8 cellular contexts compared by ENCODE assay signal in genomic region chr6:63351995-63352586, GRCh38. TPM values are rescaled to one million over a fixed set of nuclear protein-coding genes. Genes with fewer than 3 reads are reported as not detected.
DNase-seq lines count a peak whose midpoint lies in the region; ATAC-seq and TF ChIP-seq lines count a peak whose summit lies in the region.

No MANE protein-coding gene starts in this region.

- no peaks in the 10 kb centered on the region for H3K9me3 ChIP-seq in Panc1 (ENCODE audit: control insufficient read depth, insufficient read depth, low read depth, low read length)
- no peaks in the 10 kb centered on the region for H3K9me3 ChIP-seq in uterus

- H3K4me3 ChIP-seq in Panc1 (ENCODE audit: low read depth in 2 of 2, low read length in 2 of 2) = no peak overlapping the region
- no peak overlapping the region for H3K4me3 ChIP-seq in foreskin fibroblast (ENCODE audit: low read depth in 1 of 2, low read length in 2 of 2)
- no peak overlapping the region for H3K4me3 ChIP-seq in uterus

- DNase-seq in AG09319 (ENCODE audit: extremely low read depth, low read depth) (peak; percentile 27), Panc1 (ENCODE audit: low read depth, low spot score) (peak; percentile 41), foreskin fibroblast (peak in 1 of 2 donors; percentile 66), uterus (no peak), NCI-H1048 (lab: John Stamatoyannopoulos, UW) (no peak), nucleus accumbens (lab: John Stamatoyannopoulos, UW) (no peak)

- H3K36me3 ChIP-seq in Panc1 (ENCODE audit: control insufficient read depth, insufficient read depth, low read length) (no peaks in the 10 kb centered on the region), uterus (no peaks in the 10 kb centered on the region)

- peak; percentile 25 for ATAC-seq in GM18505 (IDR thresholded peaks at IDR 0.05; ENCODE audit: unreplicated experiment)
- peak; percentile 31 for ATAC-seq in HG02943 (IDR thresholded peaks at IDR 0.05; ENCODE audit: low read depth, unreplicated experiment)
- ATAC-seq in Panc1 = 0 out of 2 replicates have a peak, but pooled peaks have one; percentile 26

- TF ChIP-seq POLR2A in GM18505 (IDR thresholded peaks at IDR 0.05; ENCODE audit: borderline replicate concordance, extremely low read depth, insufficient read depth, insufficient read length) (no peak), uterus (IDR thresholded peaks at IDR 0.05) (no peak)

- intact Hi-C loops in Panc1 (cut with micrococcal nuclease; ENCODE audit: unreplicated experiment) (loop anchor here (5.0 kb wide), 2 partner anchors 220 to 410 kb away; partner anchors contain the start of genes LOC128125822 and PTP4A1), uterus (cut with DNase I; ENCODE audit: low total_unique reads) (no loop called here)

- no TSS peak for BruUV-seq in Panc1 (replicated peaks; lab: Mats Ljungman, UMichigan)

- H3K27ac ChIP-seq in Panc1 (ENCODE audit: low read length) (no peak overlapping the region), uterus (no peak overlapping the region)

- H3K27me3 ChIP-seq in Panc1 (ENCODE audit: control insufficient read depth, insufficient read depth, low read length) (no peaks in the 10 kb centered on the region), uterus (no peaks in the 10 kb centered on the region)

- TF ChIP-seq CTCF in AG09319 (IDR thresholded peaks at IDR 0.05; ENCODE audit: low read depth, low read length) = peak; percentile 43
- TF ChIP-seq CTCF in Panc1 (IDR thresholded peaks at IDR 0.05) = peak; percentile 31; the same call in 1 of the 2 replicates
- peak; percentile 33 for TF ChIP-seq CTCF in foreskin fibroblast (IDR thresholded peaks at IDR 0.05; ENCODE audit: low read depth, low read length)
- peak in 3 of 4 experiments; percentile 11 to 26 (median 17) for TF ChIP-seq CTCF in uterus (IDR thresholded peaks at IDR 0.05)

- CTCF ChIA-PET in Panc1 (lab: Charles Lee) = interaction anchor here (0.7 to 1.8 kb wide), 4 partner anchors 121 to 451 kb away, joined by 3 to 7 read pairs (median 4); no protein-coding TSS in a partner anchor

- POLR2A ChIA-PET in Panc1 (lab: Charles Lee) = no interaction called here

- in situ Hi-C loops in Panc1 (cut with HindIII; ENCODE audit: low pct_unique_long_range_greater_than_20kb, low sequenced_read_pairs) = no loop called here

- H3K4me1 ChIP-seq in Panc1 (ENCODE audit: control insufficient read depth, insufficient read depth, low read length) = no peaks in the 10 kb centered on the region
- H3K4me1 ChIP-seq in uterus = no peaks in the 10 kb centered on the region

RNA-seq across cellular contexts. Expression of gene LGSN, which starts 32.3 kb away (rescaled TPM):
- total RNA-seq in Panc1 (2021; ENCODE audit: unreplicated experiment) (not detected), uterus (under 1 TPM in 1 of 4 donors, not detected in 3; 0.41 TPM)
- polyA plus RNA-seq in Panc1 (2012; ENCODE audit: insufficient read length) = not detected

Comparison
In these comparisons a context has a peak if more than half of its experiments do, and no peak if none do; other contexts are left out.
1. DNase-seq: peak in AG09319 (single experiment) and Panc1 (single experiment); none in uterus (0 of 2), NCI-H1048 (single experiment) and nucleus accumbens (0 of 56).
2. Peak in every context shown above with its lines, with median percentiles within 50 percentile points of each other: CTCF ChIP-seq and ATAC-seq.